In the genomic region with DNA sequence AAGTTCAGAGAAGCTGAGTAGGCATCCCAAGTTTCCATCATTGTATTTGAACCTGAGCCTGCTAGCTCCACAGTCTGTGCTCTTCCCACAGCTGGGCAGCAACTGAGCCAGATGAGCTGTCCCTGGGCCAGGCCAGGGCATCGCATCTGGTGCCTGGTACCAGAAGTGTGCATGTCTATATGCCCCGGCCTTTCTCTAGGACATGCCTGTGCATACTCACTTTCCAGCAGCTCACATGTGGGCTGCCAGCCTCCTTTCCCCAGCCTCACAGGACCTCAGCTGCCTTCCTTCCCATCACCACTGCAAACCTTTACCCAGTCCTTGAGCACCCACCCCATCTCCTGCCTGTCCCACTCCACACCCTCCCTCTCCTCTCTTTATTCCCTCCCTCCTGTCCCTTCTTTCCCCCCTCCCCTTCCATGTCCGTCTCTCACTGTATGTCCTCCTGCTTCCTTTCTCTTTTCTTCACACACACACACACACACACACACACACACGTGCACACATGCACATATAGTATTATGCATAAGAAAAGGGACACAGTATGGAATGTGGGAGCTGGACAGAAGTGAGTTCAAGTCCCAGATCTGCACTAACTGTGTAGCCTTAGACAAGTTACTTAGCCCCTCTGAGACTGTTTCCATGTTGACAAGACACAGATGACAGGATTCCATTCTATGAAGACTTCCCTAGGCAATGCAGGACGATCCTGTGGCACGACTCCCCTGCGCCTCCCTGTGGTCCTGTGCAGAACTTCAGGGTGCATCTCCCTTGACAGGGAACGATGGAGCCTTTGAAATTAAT, we compare ENCODE assay signal across 8 cellular contexts. TPM values are rescaled to one million over a fixed set of nuclear protein-coding genes. Genes with fewer than 3 reads are reported as not detected.
DNase-seq lines count a peak whose midpoint lies in the region; ATAC-seq and TF ChIP-seq lines count a peak whose summit lies in the region.

No MANE protein-coding gene starts in this region.

- TF ChIP-seq CTCF in CD14-positive monocyte (IDR thresholded peaks at IDR 0.05) (peak; percentile 72), natural killer cell (IDR thresholded peaks at IDR 0.05) (peak; percentile 90)

- H3K27me3 Mint-ChIP-seq in CD14-positive monocyte (ENCODE audit: low read depth in 3 of 3) (peaks cover 0 to 8% (median 4%) of the 10 kb centered on the region in 3 donors), natural killer cell (ENCODE audit: low read depth in 2 of 2) (no peaks in the 10 kb centered on the region)

- no peak for TF ChIP-seq POLR2A in erythroblast (IDR thresholded peaks at IDR 0.05; ENCODE audit: low read length)

- H3K9me3 Mint-ChIP-seq in CD14-positive monocyte, result no peaks in the 10 kb centered on the region
- H3K9me3 Mint-ChIP-seq in natural killer cell, result no peaks in the 10 kb centered on the region

- peak; percentile 80 for ATAC-seq in GM18873 (IDR thresholded peaks at IDR 0.05; ENCODE audit: low FRiP score, unreplicated experiment)
- ATAC-seq in HG03097 (IDR thresholded peaks at IDR 0.05; ENCODE audit: low FRiP score, unreplicated experiment), result peak; percentile 79
- peak; percentile 81 to 99 (median 96) for ATAC-seq in natural killer cell
- peak; percentile 73 for ATAC-seq in stimulated activated naive CD8-positive, alpha-beta T cell treated with anti-CD3 and anti-CD28 coated beads, Interleukin-15, Interleukin-2, amounts not matched to agents 100 U/mL and 50 U/mL, for 24 hours

- no peaks in the 10 kb centered on the region for H3K4me1 Mint-ChIP-seq in CD14-positive monocyte
- peaks cover 0 to 12% of the 10 kb centered on the region in 2 donors for H3K4me1 Mint-ChIP-seq in natural killer cell

- H3K4me3 Mint-ChIP-seq in CD14-positive monocyte (no peak overlapping the region), natural killer cell (no peak overlapping the region)

- H3K27ac Mint-ChIP-seq in CD14-positive monocyte (no peak overlapping the region), natural killer cell (no peak overlapping the region)

- intact Hi-C loops in CD14-positive monocyte (cut with micrococcal nuclease) (no loop called here), natural killer cell (cut with micrococcal nuclease) (loop anchor here (1.0 to 2.0 kb wide), 2 partner anchors 48 to 57 kb away; no protein-coding TSS in a partner anchor)

- peak; percentile 59 for DNase-seq in CD14-positive monocyte (ENCODE audit: low spot score)
- DNase-seq in NCI-H748 (lab: John Stamatoyannopoulos, UW; ENCODE audit: unreplicated experiment), result peak; percentile 58
- peak; percentile 15 for DNase-seq in activated CD8-positive, alpha-beta memory T cell treated with anti-CD3 and anti-CD28 coated beads, Interleukin-2, amount 50 U/mL, for 24 hours (ENCODE audit: extremely low read depth)
- peak; percentile 56 to 70 for DNase-seq in erythroblast (lab: John Stamatoyannopoulos, UW)
- DNase-seq in natural killer cell, result peak; percentile 67
- peak; percentile 80 for DNase-seq in stimulated activated naive CD8-positive, alpha-beta T cell treated with anti-CD3 and anti-CD28 coated beads, Interleukin-15, Interleukin-2, amounts not matched to agents 100 U/mL and 50 U/mL, for 24 hours

- H3K36me3 Mint-ChIP-seq in CD14-positive monocyte (no peaks in the 10 kb centered on the region), natural killer cell (no peaks in the 10 kb centered on the region)

RNA-seq across cellular contexts. Expression of a gene that starts 10.9 kb away (rescaled TPM):
- not detected for polyA plus RNA-seq in CD14-positive monocyte
- total RNA-seq in natural killer cell, result 1 to 10 TPM; 4.0 to 9.5 (median 6.5) TPM

RNA-seq across cellular contexts. Expression of a gene that starts 20.1 kb away (rescaled TPM):
- polyA plus RNA-seq in CD14-positive monocyte, result not detected
- total RNA-seq in natural killer cell, result not detected

RNA-seq across cellular contexts. Expression of a gene that starts 31.6 kb away (rescaled TPM):
- not detected for polyA plus RNA-seq in CD14-positive monocyte
- not detected for total RNA-seq in natural killer cell

RNA-seq across cellular contexts. Expression of a gene that starts 36.1 kb away (rescaled TPM):
- not detected for polyA plus RNA-seq in CD14-positive monocyte
- total RNA-seq in natural killer cell, result not detected

RNA-seq across cellular contexts. Expression of a gene that starts 39.6 kb away (rescaled TPM):
- not detected for polyA plus RNA-seq in CD14-positive monocyte
- total RNA-seq in natural killer cell, result not detected

Comparison
In these comparisons a context has a peak if more than half of its experiments do, and no peak if none do; other contexts are left out.
1. Peak in every context shown above with its lines: DNase-seq and ATAC-seq.
2. DNase-seq: peak in every context shown above with its lines; median percentile 80 in stimulated activated naive CD8-positive, alpha-beta T cell treated with anti-CD3 and anti-CD28 coated beads, Interleukin-15, Interleukin-2, amounts not matched to agents 100 U/mL and 50 U/mL, for 24 hours; 67 in natural killer cell; 63 in erythroblast; 59 in CD14-positive monocyte; 58 in NCI-H748; 15 in activated CD8-positive, alpha-beta memory T cell treated with anti-CD3 and anti-CD28 coated beads, Interleukin-2, amount 50 U/mL, for 24 hours.